Comparison of ENCODE assay signal across 17 cellular contexts in the genomic region with DNA sequence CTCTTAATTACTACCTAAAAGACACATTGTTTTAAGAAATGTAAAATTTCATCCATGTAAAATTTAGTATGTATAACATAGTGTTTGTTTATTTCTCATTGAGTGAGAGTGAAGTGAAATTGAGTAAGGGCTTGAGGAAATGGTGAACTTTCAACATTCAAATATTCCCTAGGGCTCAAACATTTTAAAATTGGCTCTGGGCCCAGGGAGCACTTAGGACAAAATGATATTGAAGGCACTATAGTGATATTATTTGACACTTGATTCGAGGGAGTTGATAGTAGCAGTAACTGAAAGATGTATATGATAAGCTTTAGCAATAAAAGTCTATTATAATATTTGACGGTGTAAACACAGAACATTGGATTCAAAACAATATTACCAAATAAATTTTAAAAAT.
"Had no signal": no experiment of that assay in that cellular context is flagged by ENCODE, and none has a peak within 500 bp of the region (broad histone marks: within the 10 kb centered on the region; RNA-seq: fewer than 3 reads in every experiment).

No MANE protein-coding gene starts in this region.

- H3K4me1 ChIP-seq: colonic mucosa, gastrocnemius medialis, heart right ventricle, transverse colon had no signal

- H3K36me3 ChIP-seq: colonic mucosa, gastrocnemius medialis, heart right ventricle, transverse colon, WERI-Rb-1 had no signal

- H3K4me1 Mint-ChIP-seq: activated naive CD8-positive, alpha-beta T cell treated with anti-CD3 and anti-CD28 coated beads, Interleukin-2, amount 50 U/mL, for 24 hours had no signal

- H3K36me3 Mint-ChIP-seq: natural killer cell treated with Interleukin-12 subunit alpha and Interleukin-12 subunit beta and Interleukin-15 and Interleukin-18, amount 100 ng/mL, for 72 hours had no signal

- DNase-seq: activated CD4-positive, alpha-beta T cell treated with anti-CD3 and anti-CD28 coated beads for 4 hours; activated naive CD4-positive, alpha-beta T cell treated with Interleukin-2 at 50 U/mL for 16 hours; activated naive CD8-positive, alpha-beta T cell treated with anti-CD3 and anti-CD28 coated beads, Interleukin-2, amount 50 U/mL, for 24 hours; colonic mucosa; gastrocnemius medialis; heart right ventricle; islet precursor cell; mammary epithelial cell; occipital lobe; stimulated activated naive CD4-positive, alpha-beta T cell; substantia nigra; transverse colon; WERI-Rb-1 had no signal

- H3K27ac ChIP-seq: colonic mucosa, gastrocnemius medialis, heart right ventricle, transverse colon, WERI-Rb-1 had no signal

- H3K4me3 ChIP-seq: colonic mucosa, gastrocnemius medialis, heart right ventricle, transverse colon had no signal

- ATAC-seq: activated naive CD8-positive, alpha-beta T cell treated with anti-CD3 and anti-CD28 coated beads, Interleukin-2, amount 50 U/mL, for 24 hours; gastrocnemius medialis; heart right ventricle; left lobe of liver; natural killer cell treated with Interleukin-12 subunit alpha and Interleukin-12 subunit beta and Interleukin-15 and Interleukin-18, amount 100 ng/mL, for 72 hours; sciatic nerve had no signal

- H3K27me3 Mint-ChIP-seq: activated naive CD8-positive, alpha-beta T cell treated with anti-CD3 and anti-CD28 coated beads, Interleukin-2, amount 50 U/mL, for 24 hours; natural killer cell treated with Interleukin-12 subunit alpha and Interleukin-12 subunit beta and Interleukin-15 and Interleukin-18, amount 100 ng/mL, for 72 hours had no signal

- FAIRE-seq: astrocyte had no signal

- H3K4me3 Mint-ChIP-seq: activated naive CD8-positive, alpha-beta T cell treated with anti-CD3 and anti-CD28 coated beads, Interleukin-2, amount 50 U/mL, for 24 hours; natural killer cell treated with Interleukin-12 subunit alpha and Interleukin-12 subunit beta and Interleukin-15 and Interleukin-18, amount 100 ng/mL, for 72 hours had no signal

- H3K9me3 ChIP-seq: colonic mucosa, gastrocnemius medialis, transverse colon had no signal

- H3K27ac Mint-ChIP-seq: activated naive CD8-positive, alpha-beta T cell treated with anti-CD3 and anti-CD28 coated beads, Interleukin-2, amount 50 U/mL, for 24 hours; natural killer cell treated with Interleukin-12 subunit alpha and Interleukin-12 subunit beta and Interleukin-15 and Interleukin-18, amount 100 ng/mL, for 72 hours had no signal

- H3K27me3 ChIP-seq: colonic mucosa, gastrocnemius medialis, heart right ventricle, transverse colon had no signal
